In the genomic region with DNA sequence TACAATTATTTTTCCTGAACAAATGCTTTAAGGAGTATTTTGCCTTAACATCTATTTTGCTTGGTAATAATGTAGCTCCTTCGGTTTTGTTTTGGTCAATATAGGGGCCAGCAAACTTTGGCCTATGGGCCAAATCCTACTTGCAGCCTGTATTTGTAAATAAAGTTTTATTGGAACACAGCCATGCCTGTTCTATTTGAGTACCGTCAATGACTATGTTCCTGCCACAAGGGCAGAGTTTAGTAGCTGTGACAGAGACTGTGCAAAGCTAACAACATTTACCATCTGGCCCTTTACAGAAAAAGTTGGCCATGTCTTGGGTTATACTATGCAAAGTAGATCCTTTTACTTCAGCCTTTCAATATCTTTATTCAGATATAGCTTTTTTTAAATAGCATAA, we compare ENCODE assay signal across 27 cellular contexts.
"Had no signal": no experiment of that assay in that cellular context is flagged by ENCODE, and none has a peak within 500 bp of the region (broad histone marks: within the 10 kb centered on the region; RNA-seq: fewer than 3 reads in every experiment).

No MANE protein-coding gene starts in this region.

- FAIRE-seq: frontal cortex, urothelium cell line had no signal

- H3K4me3 Mint-ChIP-seq: immature natural killer cell; memory B cell; natural killer cell; stimulated activated memory B cell treated with anti-CD40 and anti-IgM and Interleukin-4, amounts not matched to agents 10 μg/mL and 1 μg/mL and 100 μg/mL, for 72 hours had no signal

- H3K36me3 ChIP-seq: ovary had no signal

- H3K4me1 ChIP-seq: psoas muscle, testis had no signal

- H3K4me3 ChIP-seq: lung, ovary, psoas muscle, skin epidermis, spleen, testis, tibial nerve, upper lobe of left lung had no signal

- H3K9me3 ChIP-seq: ovary, psoas muscle, spleen, testis, tibial nerve, upper lobe of left lung had no signal

- H3K27ac Mint-ChIP-seq: memory B cell; stimulated activated memory B cell treated with anti-CD40 and anti-IgM and Interleukin-4, amounts not matched to agents 10 μg/mL and 1 μg/mL and 100 μg/mL, for 72 hours had no signal

- H3K9me3 Mint-ChIP-seq: immature natural killer cell; memory B cell; natural killer cell; stimulated activated memory B cell treated with anti-CD40 and anti-IgM and Interleukin-4, amounts not matched to agents 10 μg/mL and 1 μg/mL and 100 μg/mL, for 72 hours had no signal

- ATAC-seq: left colon; left ventricle myocardium superior; natural killer cell; right cardiac atrium; stimulated activated memory B cell treated with anti-CD40 and anti-IgM and Interleukin-4, amounts not matched to agents 10 μg/mL and 1 μg/mL and 100 μg/mL, for 72 hours; stimulated activated naive CD8-positive, alpha-beta T cell treated with anti-CD3 and anti-CD28 coated beads, Interleukin-15, Interleukin-2, amounts not matched to agents 100 U/mL and 50 U/mL, for 24 hours had no signal

- DNase-seq: cortex of kidney; effector CD4-positive, alpha-beta T cell; hypothalamus; immature natural killer cell; islet precursor cell; kidney glomerular epithelial cell; left colon; left ventricle myocardium superior; natural killer cell; occipital lobe; ovary; posterior cingulate gyrus; psoas muscle; right cardiac atrium; spleen; stimulated activated CD4-positive, alpha-beta T cell treated with anti-CD3 and anti-CD28 coated beads, Interleukin-4, amount 100 ng/mL, for 4 hours; stimulated activated naive CD8-positive, alpha-beta T cell treated with anti-CD3 and anti-CD28 coated beads, Interleukin-15, Interleukin-2, amounts not matched to agents 100 U/mL and 50 U/mL, for 24 hours; substantia nigra; testis; upper lobe of left lung had no signal

- H3K27me3 ChIP-seq: ovary, spleen, testis, tibial nerve, upper lobe of left lung had no signal

- H3K27me3 Mint-ChIP-seq: memory B cell; stimulated activated memory B cell treated with anti-CD40 and anti-IgM and Interleukin-4, amounts not matched to agents 10 μg/mL and 1 μg/mL and 100 μg/mL, for 72 hours had no signal

- H3K27ac ChIP-seq: ovary, psoas muscle, skin epidermis, spleen, testis, tibial nerve, upper lobe of left lung had no signal
